In genomic region chr20:57351042-57351783, GRCh38 we compare ENCODE assay signal across 8 cellular contexts. TPM values are rescaled to one million over a fixed set of nuclear protein-coding genes. Genes with fewer than 3 reads are reported as not detected.
DNase-seq lines count a peak whose midpoint lies in the region; ATAC-seq and TF ChIP-seq lines count a peak whose summit lies in the region.

Gene RAE1, plus strand, starts transcription at chr20:57351255. Its CDS starts 2,784 bp downstream, at chr20:57354039.

- POLR2A ChIA-PET in Panc1 (lab: Charles Lee), result no interaction called here

- peaks cover 39% of the 10 kb centered on the region for H3K79me2 ChIP-seq in KMS-11 (ENCODE audit: insufficient read depth, low read depth)

- BruUV-seq in Panc1 (replicated peaks; lab: Mats Ljungman, UMichigan), result no TSS peak

- no peaks in the 10 kb centered on the region for H4K20me1 ChIP-seq in KMS-11 (ENCODE audit: insufficient read depth)

- peak within 1 kb of the TSS; percentile 75 for H2AFZ ChIP-seq in KMS-11 (ENCODE audit: low read depth)

- TF ChIP-seq EP300 in esophagus muscularis mucosa (IDR thresholded peaks at IDR 0.05), result no peak

- peak within 1 kb of the TSS; percentile 91 for H3K4me3 Mint-ChIP-seq in activated T-cell treated with anti-CD3 and anti-CD28 coated beads, Interleukin-2, amount 50 U/mL, for 4 hours

- H3K9ac ChIP-seq in KMS-11, result peak within 1 kb of the TSS; percentile 90

- peaks cover 16% of the 10 kb centered on the region; the same call in 1 of the 2 replicates for H3K36me3 ChIP-seq in KMS-11 (ENCODE audit: insufficient read depth)
- H3K36me3 ChIP-seq in Panc1 (ENCODE audit: control insufficient read depth, insufficient read depth, low read length), result peaks cover 35% of the 10 kb centered on the region
- peaks cover 0 to 29% (median 11%) of the 10 kb centered on the region in 4 donors for H3K36me3 ChIP-seq in esophagus muscularis mucosa
- H3K36me3 ChIP-seq in muscle layer of duodenum (ENCODE audit: control insufficient read depth in 1 of 2, insufficient read depth in 2 of 2, low read length in 2 of 2), result peaks cover 27 to 34% of the 10 kb centered on the region in 2 donors

- no peaks in the 10 kb centered on the region for H3K27me3 ChIP-seq in KMS-11 (ENCODE audit: insufficient read depth, low read depth)
- no peaks in the 10 kb centered on the region for H3K27me3 ChIP-seq in Panc1 (ENCODE audit: control insufficient read depth, insufficient read depth, low read length)
- H3K27me3 ChIP-seq in esophagus muscularis mucosa, result peaks cover 0 to 16% (median 0%) of the 10 kb centered on the region in 4 donors
- no peaks in the 10 kb centered on the region for H3K27me3 ChIP-seq in muscle layer of duodenum (ENCODE audit: low read depth, low read length)

- 0% methylated on average over 22 of the region's 64 CpGs for WGBS in esophagus muscularis mucosa

- in situ Hi-C loops in Panc1 (cut with HindIII; ENCODE audit: low pct_unique_long_range_greater_than_20kb, low sequenced_read_pairs), result no loop called here

- H3K9me3 ChIP-seq in Panc1 (ENCODE audit: control insufficient read depth, insufficient read depth, low read depth, low read length) (no peaks in the 10 kb centered on the region), esophagus muscularis mucosa (no peaks in the 10 kb centered on the region), muscle layer of duodenum (ENCODE audit: control insufficient read depth in 1 of 2, low read length in 2 of 2) (no peaks in the 10 kb centered on the region)

- peaks cover 24% of the 10 kb centered on the region for H3K36me3 Mint-ChIP-seq in activated T-cell treated with anti-CD3 and anti-CD28 coated beads, Interleukin-2, amount 50 U/mL, for 4 hours (ENCODE audit: insufficient read depth)

- no peaks in the 10 kb centered on the region for H3K9me3 Mint-ChIP-seq in activated T-cell treated with anti-CD3 and anti-CD28 coated beads, Interleukin-2, amount 50 U/mL, for 4 hours

- H3K4me3 ChIP-seq in KMS-11 (IDR thresholded peaks at IDR 0.05; ENCODE audit: insufficient read depth, low read depth, low read length), result no peak within 1 kb of the TSS
- H3K4me3 ChIP-seq in Panc1 (ENCODE audit: low read depth in 2 of 2, low read length in 2 of 2), result peak within 1 kb of the TSS; percentile 94 to 100
- H3K4me3 ChIP-seq in esophagus muscularis mucosa, result peak within 1 kb of the TSS; percentile 83 to 96 (median 85)
- peak within 1 kb of the TSS; percentile 89 to 93 for H3K4me3 ChIP-seq in muscle layer of duodenum (ENCODE audit: low read depth in 1 of 2, low read length in 2 of 2)

- intact Hi-C loops in Panc1 (cut with micrococcal nuclease; ENCODE audit: unreplicated experiment), result no loop called here
- intact Hi-C loops in esophagus muscularis mucosa (cut with DNase I), result no loop called here

- peak within 1 kb of the TSS; percentile 72 for H3K27ac ChIP-seq in KMS-11
- H3K27ac ChIP-seq in Panc1 (ENCODE audit: low read length), result peak within 1 kb of the TSS; percentile 91
- H3K27ac ChIP-seq in esophagus muscularis mucosa (replicated peaks in 1 of 4), result peak within 1 kb of the TSS; percentile 85 to 93 (median 86)
- peak within 1 kb of the TSS; percentile 75 for H3K27ac ChIP-seq in muscle layer of duodenum (ENCODE audit: low read length)

- ATAC-seq in GM21619 (IDR thresholded peaks at IDR 0.05; ENCODE audit: unreplicated experiment), result peak; percentile 82
- ATAC-seq in Panc1, result peak; percentile 92
- ATAC-seq in activated T-cell treated with anti-CD3 and anti-CD28 coated beads, Interleukin-2, amount 50 U/mL, for 4 hours, result peak; percentile 88 to 90

- CTCF ChIA-PET in Panc1 (lab: Charles Lee), result no interaction called here

- TF ChIP-seq POLR2A in esophagus muscularis mucosa (IDR thresholded peaks at IDR 0.05; ENCODE audit: low read depth), result peak; percentile 21

- H3K27me3 Mint-ChIP-seq in activated T-cell treated with anti-CD3 and anti-CD28 coated beads, Interleukin-2, amount 50 U/mL, for 4 hours (ENCODE audit: low read depth), result peaks cover 6% of the 10 kb centered on the region

- H3K4me1 ChIP-seq in KMS-11 (ENCODE audit: low read depth, poor library complexity, severe bottlenecking) (peaks cover 14% of the 10 kb centered on the region), Panc1 (ENCODE audit: control insufficient read depth, insufficient read depth, low read length) (peaks cover 8% of the 10 kb centered on the region), esophagus muscularis mucosa (peaks cover 9 to 25% (median 17%) of the 10 kb centered on the region in 4 donors), muscle layer of duodenum (ENCODE audit: control insufficient read depth in 1 of 2, insufficient read depth in 2 of 2, low read length in 2 of 2) (peaks cover 3 to 18% of the 10 kb centered on the region in 2 donors)

- TF ChIP-seq CTCF in KMS-11 (conservative IDR thresholded peaks at IDR 0.05; ENCODE audit: low read depth, low read length), result no peak
- no peak for TF ChIP-seq CTCF in Panc1 (IDR thresholded peaks at IDR 0.05)
- TF ChIP-seq CTCF in esophagus muscularis mucosa (IDR thresholded peaks at IDR 0.05), result no peak

- H3K4me2 ChIP-seq in KMS-11, result peak within 1 kb of the TSS; percentile 92

- peak; percentile 97 for DNase-seq in DMS 273 (lab: John Stamatoyannopoulos, UW; ENCODE audit: unreplicated experiment)
- DNase-seq in Panc1 (ENCODE audit: low read depth, low spot score), result peak; percentile 83
- DNase-seq in activated T-cell treated with anti-CD3 and anti-CD28 coated beads, Interleukin-2, amount 50 U/mL, for 4 hours, result peak; percentile 83
- peak; percentile 97 for DNase-seq in esophagus muscularis mucosa (ENCODE audit: extremely low spot score)
- DNase-seq in stimulated activated CD8-positive, alpha-beta memory T cell treated with anti-CD3 and anti-CD28 coated beads, Interleukin-7, amount 100 ng/mL, for 24 hours (ENCODE audit: low read depth), result peak; percentile 91

- peaks cover 26% of the 10 kb centered on the region for H3K4me1 Mint-ChIP-seq in activated T-cell treated with anti-CD3 and anti-CD28 coated beads, Interleukin-2, amount 50 U/mL, for 4 hours (ENCODE audit: low read depth)

RNA-seq across cellular contexts. Expression of gene RAE1, which starts in this region (rescaled TPM):
- total RNA-seq in Panc1 (2021; ENCODE audit: unreplicated experiment) (34.5 TPM), esophagus muscularis mucosa (10 to 100 TPM; 15.0 to 24.1 (median 21.5) TPM)
- polyA plus RNA-seq in Panc1 (2012; ENCODE audit: insufficient read length), result 30.3 TPM
- total RNA-seq in activated T-cell treated with anti-CD3 and anti-CD28 coated beads, Interleukin-2, amount 50 U/mL, for 4 hours, result 10 to 100 TPM; 64.7 to 73.8 (median 68.5) TPM
